In the genomic region with DNA sequence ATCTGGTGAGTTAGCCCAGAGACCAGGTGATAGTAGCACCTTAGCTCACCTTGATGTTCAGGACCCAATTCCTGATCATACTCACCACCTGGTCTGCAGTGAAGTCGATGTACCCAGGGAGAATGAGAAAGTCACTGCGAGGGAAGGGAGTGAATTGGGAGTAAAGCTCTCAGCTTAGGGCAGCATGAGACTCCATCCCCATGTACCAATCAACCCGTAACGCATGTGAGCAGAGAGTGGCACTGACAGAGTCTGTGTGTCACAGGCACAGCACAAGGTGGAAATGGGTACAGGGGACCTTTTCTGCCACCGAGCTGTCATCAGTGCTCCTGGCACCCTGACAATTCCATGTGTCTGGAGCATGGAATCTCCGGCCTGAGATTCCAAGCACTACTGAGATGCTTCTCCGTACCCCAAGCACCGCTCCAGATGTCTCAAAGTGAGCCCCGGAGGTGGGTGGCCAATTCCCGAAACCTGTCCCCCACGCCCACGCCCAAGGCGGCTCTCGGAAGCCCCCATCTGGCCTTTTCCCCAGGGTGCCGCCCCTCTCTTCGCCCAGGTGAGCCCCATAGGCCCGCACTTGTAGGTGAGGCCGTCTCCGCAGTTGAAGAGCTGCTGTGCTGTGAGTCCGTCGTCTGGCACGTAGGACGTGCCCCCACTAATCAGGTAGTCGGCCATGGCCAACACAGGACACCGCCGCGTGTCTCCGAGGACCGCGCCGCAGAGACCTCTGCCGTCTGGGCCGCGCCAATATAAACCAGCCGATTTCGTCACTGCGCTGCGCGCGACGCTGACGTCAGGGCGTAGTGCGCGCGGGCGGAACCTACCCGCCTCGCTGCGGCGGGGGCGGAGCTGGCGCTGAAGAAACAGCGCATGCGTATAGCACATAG, we compare ENCODE assay signal across 1 cellular context.
TF ChIP-seq lines count a peak whose summit lies in the region.

A gene (minus strand): TSS at position 726 of the 890 bp plus-strand sequence. CDS start 48 bp downstream, at position 678.

TF ChIP-seq in SK-N-SH, 30 proteins besides CTCF, POLR2A, EP300 and RAD21 (continued from another document):
- TF ChIP-seq ELF1 (IDR thresholded peaks at IDR 0.05) (no peak), TCF12 (IDR thresholded peaks at IDR 0.05) (no peak), JUND (IDR thresholded peaks at IDR 0.05) (peak; percentile 25; the same call in 1 of the 2 replicates), GABPA (IDR thresholded peaks at IDR 0.05; ENCODE audit: low read depth) (no peak), GATA2 (CRISPR knock-in tag; IDR thresholded peaks at IDR 0.05) (no peak), SIN3A (IDR thresholded peaks at IDR 0.05; ENCODE audit: borderline replicate concordance, low read depth, low read length) (peak; percentile 95; the same call in 1 of the 2 replicates), YY1 (IDR thresholded peaks at IDR 0.05; ENCODE audit: low read depth) (0 out of 2 replicates have a peak, but pooled peaks have one; percentile 59), RXRA (IDR thresholded peaks at IDR 0.05; ENCODE audit: borderline replicate concordance, low read depth) (no peak), RFX5 (IDR thresholded peaks at IDR 0.05; ENCODE audit: low read length) (no peak), NFIC (IDR thresholded peaks at IDR 0.05; ENCODE audit: borderline replicate concordance) (no peak), SMC3 (IDR thresholded peaks at IDR 0.05; ENCODE audit: low read depth, low read length) (no peak), NRF1 (IDR thresholded peaks at IDR 0.05; ENCODE audit: low read depth, low read length) (peak; percentile 76), MXI1 (IDR thresholded peaks at IDR 0.05; ENCODE audit: low read depth, low read length) (peak; percentile 89), TEAD4 (IDR thresholded peaks at IDR 0.05; ENCODE audit: borderline replicate concordance, insufficient read depth) (0 out of 2 replicates have a peak, but pooled peaks have one; percentile 16), CHD2 (IDR thresholded peaks at IDR 0.05; ENCODE audit: low read length, partially characterized antibody) (peak; percentile 61), EZH2phosphoT487 (IDR thresholded peaks at IDR 0.05; ENCODE audit: borderline replicate concordance, low read depth) (no peak)
- TF ChIP-seq, protein P1, sequence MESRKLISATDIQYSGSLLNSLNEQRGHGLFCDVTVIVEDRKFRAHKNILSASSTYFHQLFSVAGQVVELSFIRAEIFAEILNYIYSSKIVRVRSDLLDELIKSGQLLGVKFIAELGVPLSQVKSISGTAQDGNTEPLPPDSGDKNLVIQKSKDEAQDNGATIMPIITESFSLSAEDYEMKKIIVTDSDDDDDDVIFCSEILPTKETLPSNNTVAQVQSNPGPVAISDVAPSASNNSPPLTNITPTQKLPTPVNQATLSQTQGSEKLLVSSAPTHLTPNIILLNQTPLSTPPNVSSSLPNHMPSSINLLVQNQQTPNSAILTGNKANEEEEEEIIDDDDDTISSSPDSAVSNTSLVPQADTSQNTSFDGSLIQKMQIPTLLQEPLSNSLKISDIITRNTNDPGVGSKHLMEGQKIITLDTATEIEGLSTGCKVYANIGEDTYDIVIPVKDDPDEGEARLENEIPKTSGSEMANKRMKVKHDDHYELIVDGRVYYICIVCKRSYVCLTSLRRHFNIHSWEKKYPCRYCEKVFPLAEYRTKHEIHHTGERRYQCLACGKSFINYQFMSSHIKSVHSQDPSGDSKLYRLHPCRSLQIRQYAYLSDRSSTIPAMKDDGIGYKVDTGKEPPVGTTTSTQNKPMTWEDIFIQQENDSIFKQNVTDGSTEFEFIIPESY (IDR thresholded peaks at IDR 0.05; ENCODE audit: borderline replicate concordance, low read depth) = peak; percentile 26; the same call in 1 of the 2 replicates
- TF ChIP-seq, protein P2, sequence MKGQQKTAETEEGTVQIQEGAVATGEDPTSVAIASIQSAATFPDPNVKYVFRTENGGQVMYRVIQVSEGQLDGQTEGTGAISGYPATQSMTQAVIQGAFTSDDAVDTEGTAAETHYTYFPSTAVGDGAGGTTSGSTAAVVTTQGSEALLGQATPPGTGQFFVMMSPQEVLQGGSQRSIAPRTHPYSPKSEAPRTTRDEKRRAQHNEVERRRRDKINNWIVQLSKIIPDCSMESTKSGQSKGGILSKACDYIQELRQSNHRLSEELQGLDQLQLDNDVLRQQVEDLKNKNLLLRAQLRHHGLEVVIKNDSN (IDR thresholded peaks at IDR 0.05; ENCODE audit: borderline replicate concordance, low read depth) = no peak
